In the genomic region with DNA sequence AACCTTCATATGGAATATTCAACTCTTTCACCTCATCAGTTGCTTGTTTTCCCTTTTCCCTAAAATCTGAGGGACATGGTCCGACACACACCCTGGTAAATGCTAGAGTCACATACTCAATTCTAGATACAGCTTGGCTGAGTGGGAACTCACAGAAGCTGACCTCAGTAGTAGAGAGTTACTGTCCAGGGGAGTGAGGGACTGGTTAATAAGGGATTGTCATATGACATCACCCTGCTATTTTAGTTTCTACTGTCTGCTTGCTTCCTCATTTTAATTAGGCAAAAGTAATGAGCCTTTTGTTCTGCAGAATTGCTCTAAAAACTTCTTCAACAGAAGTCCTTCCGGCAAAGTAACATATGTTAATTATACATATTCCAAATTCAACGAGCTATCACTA, we compare ENCODE assay signal across 29 cellular contexts.
DNase-seq lines count a peak whose midpoint lies in the region; ATAC-seq, FAIRE-seq and TF ChIP-seq lines count a peak whose summit lies in the region.
"Had no signal": no experiment of that assay in that cellular context is flagged by ENCODE, and none has a peak within 500 bp of the region (broad histone marks: within the 10 kb centered on the region; RNA-seq: fewer than 3 reads in every experiment).

No MANE protein-coding gene starts in this region.

- H3K18ac ChIP-seq in H1 (ENCODE audit: extremely low read depth, low read length): no peak overlapping the region

- no peaks in the 10 kb centered on the region for H3F3A ChIP-seq in GM23338 (replicated peaks; ENCODE audit: low read depth)

- H4K8ac ChIP-seq in H1 (ENCODE audit: extremely low read depth, insufficient read depth, low read length): no peak overlapping the region

- no peaks in the 10 kb centered on the region for H3K27me3 Mint-ChIP-seq in GM23338 (ENCODE audit: insufficient read depth, low read depth, poor library complexity)
- H3K27me3 Mint-ChIP-seq in WTC11 (ENCODE audit: low read depth): no peaks in the 10 kb centered on the region; the same call in 1 of the 2 replicates
- H3K27me3 Mint-ChIP-seq: CD4-positive, alpha-beta memory T cell had no signal

- peak; percentile 21 for DNase-seq in EH (ENCODE audit: low read depth)
- no peak for DNase-seq in GM23338 (ENCODE audit: low spot score)
- DNase-seq in WTC11 (ENCODE audit: low spot score): no peak
- DNase-seq in H1 (ENCODE audit: low read depth in 1 of 2, low spot score in 2 of 2): no peak
- DNase-seq in T1000 (lab: John Stamatoyannopoulos, UW): no peak
- no peak for DNase-seq in stimulated activated CD8-positive, alpha-beta memory T cell treated with anti-CD3 and anti-CD28 coated beads, Interleukin-4, amount 100 ng/mL, for 48 hours
- DNase-seq in ovary: no peak
- no peak for DNase-seq in prostate gland (ENCODE audit: low spot score)
- DNase-seq: AML-193; CD4-positive, alpha-beta memory T cell; COR-L47; DMS53; GDM1; H7; Karpas-422; NCI-H1105 treated with DMSO at 0.1 percent for 48 hours; NCI-H146; NCI-H1930; NCI-H2107; NCI-H446 treated with DMSO at 0.1 percent for 48 hours; NCI-H526; NCI-H82; NK-92 treated with Interleukin-12 subunit alpha and Interleukin-12 subunit beta, amount 100 ng/mL, for 24 hours; SHP77 treated with DMSO at 0.1 percent for 48 hours; SW 1271 had no signal

- TF ChIP-seq POLR2A in H1 (IDR thresholded peaks at IDR 0.05; ENCODE audit: control extremely low read depth in 1 of 2, low read depth in 2 of 2, low read length in 2 of 2): no peak
- TF ChIP-seq POLR2A in ovary (IDR thresholded peaks at IDR 0.05): no peak
- TF ChIP-seq POLR2A in prostate gland (IDR thresholded peaks at IDR 0.05): no peak

- TF ChIP-seq RAD21 in H1 (IDR thresholded peaks at IDR 0.05 in 1 of 2, conservative IDR thresholded peaks at IDR 0.05 in 1 of 2; ENCODE audit: low read depth in 2 of 2, low read length in 2 of 2): no peak

- no peak for ATAC-seq in GM23338
- ATAC-seq in WTC11: no peak
- ATAC-seq: Panc1 had no signal

- no peak overlapping the region for H3K9ac ChIP-seq in H1 (replicated peaks in 1 of 4; ENCODE audit: extremely low read depth in 1 of 4, low read depth in 3 of 4, low read length in 3 of 4)
- H3K9ac ChIP-seq: BLaER1 treated with 17β-estradiol and CSF1 and Interleukin-3, amounts not matched to agents 10 nM and 100 nM had no signal

- no peaks in the 10 kb centered on the region for H4K20me1 ChIP-seq in GM23338 (replicated peaks; ENCODE audit: insufficient read depth)
- H4K20me1 ChIP-seq in H1 (replicated peaks in 1 of 2; ENCODE audit: control insufficient read depth in 1 of 2, insufficient read depth in 2 of 2, low read length in 2 of 2): no peaks in the 10 kb centered on the region
- H4K20me1 ChIP-seq: BLaER1 treated with 17β-estradiol and CSF1 and Interleukin-3, amounts not matched to agents 10 nM and 100 nM had no signal

- H2AFZ ChIP-seq in GM23338: peak overlapping the region; percentile 20
- peak overlapping the region; percentile 64; the same call in 1 of the 2 replicates for H2AFZ ChIP-seq in H1 (ENCODE audit: low read length)

- no peaks in the 10 kb centered on the region for H3K36me3 Mint-ChIP-seq in GM23338 (ENCODE audit: low read depth)
- no peaks in the 10 kb centered on the region for H3K36me3 Mint-ChIP-seq in WTC11
- H3K36me3 Mint-ChIP-seq: CD4-positive, alpha-beta memory T cell had no signal

- no peak overlapping the region for H3K4me2 ChIP-seq in GM23338
- H3K4me2 ChIP-seq in H1 (ENCODE audit: insufficient read depth in 1 of 2, low read depth in 2 of 2, low read length in 2 of 2): no peak overlapping the region

- POLR2A ChIA-PET in WTC11 (lab: Charles Lee) (interaction anchor here (0.6 kb wide), 1 partner anchor 42 kb away, joined by 3 read pairs; no protein-coding TSS in a partner anchor), H1 (lab: Charles Lee; ENCODE audit: partially characterized antibody) (no interaction called here)

- no peak overlapping the region for H2BK12ac ChIP-seq in H1 (ENCODE audit: low read depth, low read length)

- no peak overlapping the region for H2AK5ac ChIP-seq in H1 (ENCODE audit: low read depth, low read length)

- H3K4me1 Mint-ChIP-seq in GM23338: peaks cover 10% of the 10 kb centered on the region
- H3K4me1 Mint-ChIP-seq in WTC11: peaks cover 15% of the 10 kb centered on the region
- H3K4me1 Mint-ChIP-seq: CD4-positive, alpha-beta memory T cell had no signal

- H3K79me1 ChIP-seq in H1 (ENCODE audit: low read depth, low read length): no peaks in the 10 kb centered on the region

- no peak overlapping the region for H3K4ac ChIP-seq in H1 (replicated peaks; ENCODE audit: insufficient read length, low read depth, low read length)

- H3K9me3 ChIP-seq in H1 (ENCODE audit: insufficient read depth in 2 of 2, low read depth in 1 of 2, low read length in 1 of 2) (no peaks in the 10 kb centered on the region), ovary (no peaks in the 10 kb centered on the region), prostate gland (no peaks in the 10 kb centered on the region)
- H3K9me3 ChIP-seq: BLaER1 treated with 17β-estradiol and CSF1 and Interleukin-3, amounts not matched to agents 10 nM and 100 nM had no signal

- H3K4me3 ChIP-seq in GM23338 (no peak overlapping the region), H1 (ENCODE audit: extremely low read depth in 1 of 4, insufficient read depth in 2 of 4, low read depth in 3 of 4, low read length in 4 of 4) (no peak overlapping the region), ovary (no peak overlapping the region), prostate gland (no peak overlapping the region)
- H3K4me3 ChIP-seq: BLaER1 treated with 17β-estradiol and CSF1 and Interleukin-3, amounts not matched to agents 10 nM and 100 nM had no signal

- no peaks in the 10 kb centered on the region for H3K79me2 ChIP-seq in GM23338 (replicated peaks; ENCODE audit: insufficient read depth)
- no peaks in the 10 kb centered on the region for H3K79me2 ChIP-seq in H1 (ENCODE audit: control insufficient read depth in 1 of 2, insufficient read depth in 2 of 2, low read length in 2 of 2)

- no peak overlapping the region for H3K23ac ChIP-seq in H1 (ENCODE audit: insufficient read length)

- H3K4me1 ChIP-seq in GM23338 (ENCODE audit: insufficient read depth) (0 out of 2 replicates have a peak, but pooled peaks cover 5% of the 10 kb centered on the region), H1 (replicated peaks in 1 of 4; ENCODE audit: control insufficient read depth in 3 of 4, insufficient read depth in 4 of 4, low read length in 3 of 4) (no peaks in the 10 kb centered on the region; a peak in 1 of 7 replicates), ovary (ENCODE audit: insufficient read depth) (no peaks in the 10 kb centered on the region), prostate gland (replicated peaks) (no peaks in the 10 kb centered on the region)

- H3K27ac Mint-ChIP-seq in GM23338 (peak overlapping the region; percentile 3; the same call in 1 of the 2 replicates), WTC11 (peak overlapping the region; percentile 64)
- H3K27ac Mint-ChIP-seq: CD4-positive, alpha-beta memory T cell had no signal

- H3K9me3 Mint-ChIP-seq in GM23338 (no peaks in the 10 kb centered on the region), WTC11 (no peaks in the 10 kb centered on the region)

- intact Hi-C loops in ovary (cut with DNase I) (no loop called here), prostate gland (cut with DNase I) (no loop called here)

- TF ChIP-seq CTCF in GM23338 (conservative IDR thresholded peaks at IDR 0.05; ENCODE audit: low read depth in 2 of 2): no peak
- TF ChIP-seq CTCF in WTC11 (IDR thresholded peaks at IDR 0.05): no peak
- TF ChIP-seq CTCF in H1 (IDR thresholded peaks at IDR 0.05; ENCODE audit: control extremely low read depth in 1 of 3, insufficient read depth in 1 of 3, low read depth in 1 of 3, low read length in 3 of 3): no peak
- TF ChIP-seq CTCF in ovary (IDR thresholded peaks at IDR 0.05): no peak
- TF ChIP-seq CTCF in prostate gland (IDR thresholded peaks at IDR 0.05): no peak

- H2BK120ac ChIP-seq in H1 (replicated peaks; ENCODE audit: low read depth, low read length): no peak overlapping the region

- no peak overlapping the region for H2BK20ac ChIP-seq in H1 (ENCODE audit: low read length)

- no peak overlapping the region for H4K5ac ChIP-seq in H1 (ENCODE audit: insufficient read length, low read depth, low read length)

- no peak overlapping the region for H2BK5ac ChIP-seq in H1 (ENCODE audit: low read depth, low read length)

- no peak overlapping the region for H3K4me3 Mint-ChIP-seq in GM23338
- H3K4me3 Mint-ChIP-seq in WTC11: no peak overlapping the region
- H3K4me3 Mint-ChIP-seq: CD4-positive, alpha-beta memory T cell had no signal

- TF ChIP-seq EP300 in H1 (IDR thresholded peaks at IDR 0.05; ENCODE audit: borderline replicate concordance in 1 of 2, low read depth in 2 of 2, low read length in 2 of 2) (no peak), ovary (IDR thresholded peaks at IDR 0.05) (no peak)

- no peak overlapping the region for H4K91ac ChIP-seq in H1 (replicated peaks; ENCODE audit: insufficient read length, low read length)

- FAIRE-seq in H1 (lab: Jason Lieb, UNC): no peak
- FAIRE-seq: A204.1, GM12891 had no signal

- H3K56ac ChIP-seq in H1 (replicated peaks; ENCODE audit: insufficient read length, low read depth, low read length): no peak overlapping the region

- H3K27me3 ChIP-seq in GM23338 (ENCODE audit: insufficient read depth) (no peaks in the 10 kb centered on the region), H1 (replicated peaks in 1 of 4; ENCODE audit: control insufficient read depth in 3 of 4, extremely low read depth in 1 of 4, insufficient read depth in 3 of 4, low read length in 3 of 4) (no peaks in the 10 kb centered on the region), ovary (no peaks in the 10 kb centered on the region), prostate gland (replicated peaks; ENCODE audit: insufficient read depth) (no peaks in the 10 kb centered on the region)
- H3K27me3 ChIP-seq: BLaER1 treated with 17β-estradiol and CSF1 and Interleukin-3, amounts not matched to agents 10 nM and 100 nM had no signal

- CTCF ChIA-PET in WTC11 (lab: Charles Lee): interaction anchor here (1.8 kb wide), 1 partner anchor 41 kb away, joined by 3 read pairs; no protein-coding TSS in a partner anchor
- CTCF ChIA-PET in H1 (lab: Charles Lee; ENCODE audit: partially characterized antibody): interaction anchor here (1.5 kb wide), 1 partner anchor 40 kb away, joined by 3 read pairs; no protein-coding TSS in a partner anchor

- H2BK15ac ChIP-seq in H1 (ENCODE audit: low read length): no peak overlapping the region

- 0 out of 2 replicates have a peak, but pooled peaks cover 2% of the 10 kb centered on the region for H3K23me2 ChIP-seq in H1 (ENCODE audit: low read depth, low read length)

- no peaks in the 10 kb centered on the region; the same call in 1 of the 2 replicates for H3K9me2 ChIP-seq in GM23338 (ENCODE audit: insufficient read depth)

- H3K27ac ChIP-seq in GM23338 (ENCODE audit: low read depth): no peak overlapping the region
- H3K27ac ChIP-seq in H1 (ENCODE audit: low read depth, low read length): no peak overlapping the region
- no peak overlapping the region for H3K27ac ChIP-seq in ovary
- H3K27ac ChIP-seq in prostate gland: no peak overlapping the region
- H3K27ac ChIP-seq: BLaER1 treated with 17β-estradiol and CSF1 and Interleukin-3, amounts not matched to agents 10 nM and 100 nM had no signal

- WGBS in H1 (ENCODE audit: extremely low coverage in 1 of 2, insufficient coverage in 1 of 2, insufficient read length in 1 of 2, insufficient replicate concordance in 2 of 2, low coverage in 1 of 2, low lambda C conversion rate in 2 of 2, missing lambda C conversion rate in 1 of 2), 2 experiments: 90% methylated on average over 3 of the region's 3 CpGs; no CpG with 5 or more reads in 1 of the 2 experiments
- WGBS in ovary, 3 donors: 76 to 79% (median 77%) methylated on average over 3 of the region's 3 CpGs
- WGBS in prostate gland: 80% methylated on average over 3 of the region's 3 CpGs

- H3K36me3 ChIP-seq in GM23338 (ENCODE audit: insufficient read depth): no peaks in the 10 kb centered on the region
- H3K36me3 ChIP-seq in H1 (ENCODE audit: control insufficient read depth in 2 of 4, insufficient read depth in 4 of 4, low read length in 3 of 4): no peaks in the 10 kb centered on the region
- H3K36me3 ChIP-seq in ovary: no peaks in the 10 kb centered on the region
- no peaks in the 10 kb centered on the region for H3K36me3 ChIP-seq in prostate gland
- H3K36me3 ChIP-seq: BLaER1 treated with 17β-estradiol and CSF1 and Interleukin-3, amounts not matched to agents 10 nM and 100 nM had no signal

- H3K14ac ChIP-seq in H1 (ENCODE audit: insufficient read length): no peak overlapping the region
